In genomic region chr6:150592377-150592995, GRCh38 we compare ENCODE assay signal across 2 cellular contexts.
TF ChIP-seq lines count a peak whose summit lies in the region.

No MANE protein-coding gene starts in this region.

TF ChIP-seq in liver, 16 proteins besides CTCF, POLR2A, EP300 and RAD21:
- no peak for TF ChIP-seq ZBTB33 (IDR thresholded peaks at IDR 0.05)
- peak in 1 of 2 donors; percentile 11 for TF ChIP-seq HNF4A (conservative IDR thresholded peaks at IDR 0.05)
- peak; percentile 53 for TF ChIP-seq YY1 (IDR thresholded peaks at IDR 0.05)
- no peak for TF ChIP-seq MAX (IDR thresholded peaks at IDR 0.05)
- TF ChIP-seq TAF1 (conservative IDR thresholded peaks at IDR 0.05), result no peak
- TF ChIP-seq SP1 (IDR thresholded peaks at IDR 0.05), result no peak
- no peak for TF ChIP-seq REST (IDR thresholded peaks at IDR 0.05)
- TF ChIP-seq RXRA (IDR thresholded peaks at IDR 0.05), result peak in 1 of 2 donors; percentile 24
- no peak for TF ChIP-seq HNF4G (IDR thresholded peaks at IDR 0.05)
- TF ChIP-seq FOXA2 (IDR thresholded peaks at IDR 0.05), result no peak
TF ChIP-seq in liver: peak in this region for 3.

TF ChIP-seq in HepG2, 621 proteins besides CTCF, POLR2A, EP300 and RAD21:
- TF ChIP-seq CERS6 (CRISPR knock-in tag; IDR thresholded peaks at IDR 0.05) (no peak), HOXD1 (CRISPR knock-in tag; IDR thresholded peaks at IDR 0.05) (no peak), TEAD3 (CRISPR knock-in tag; optimal IDR thresholded peaks at IDR 0.05; ENCODE audit: borderline replicate concordance) (no peak), BATF2 (CRISPR knock-in tag; IDR thresholded peaks at IDR 0.05) (no peak), RFX5 (IDR thresholded peaks at IDR 0.05; ENCODE audit: low read depth, low read length) (no peak), ZBTB10 (CRISPR knock-in tag; IDR thresholded peaks at IDR 0.05; ENCODE audit: borderline replicate concordance) (no peak), ATF3 (CRISPR knock-in tag; IDR thresholded peaks at IDR 0.05) (no peak), ZBTB37 (CRISPR knock-in tag; IDR thresholded peaks at IDR 0.05) (no peak), HOMEZ (CRISPR knock-in tag; IDR thresholded peaks at IDR 0.05; ENCODE audit: low read depth) (no peak), ZNF558 (CRISPR knock-in tag; IDR thresholded peaks at IDR 0.05; ENCODE audit: borderline replicate concordance) (no peak), PCBP1 (IDR thresholded peaks at IDR 0.05; ENCODE audit: borderline replicate concordance, low read depth, low read length) (no peak)
